Comparison of ENCODE assay signal across 8 cellular contexts in the genomic region with DNA sequence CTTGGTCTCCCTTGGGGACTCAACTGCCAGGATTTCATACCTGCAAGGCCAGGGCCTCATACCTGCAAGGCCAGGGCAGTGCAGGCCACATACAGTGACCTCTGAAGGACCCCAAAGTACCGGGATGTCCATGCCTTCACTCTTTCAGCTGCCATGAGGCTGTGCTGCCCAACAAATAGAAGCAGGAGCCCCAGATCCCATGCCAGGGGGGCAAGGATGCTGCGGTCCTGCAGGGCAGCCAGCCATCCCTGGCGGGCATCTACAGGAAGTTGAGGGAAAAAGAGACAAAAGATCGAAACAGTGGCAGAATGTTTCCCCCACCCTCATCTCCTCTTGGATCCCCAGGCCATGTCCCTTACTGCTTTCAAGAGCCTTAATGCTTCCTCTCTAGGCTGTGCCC. TPM values are rescaled to one million over a fixed set of nuclear protein-coding genes. Genes with fewer than 3 reads are reported as not detected.
DNase-seq lines count a peak whose midpoint lies in the region; TF ChIP-seq lines count a peak whose summit lies in the region.

No MANE protein-coding gene starts in this region.

- no peaks in the 10 kb centered on the region for H3K9me3 Mint-ChIP-seq in nephron progenitor cell

- H3K4me3 ChIP-seq in BE2C (ENCODE audit: low read depth, low read length) (peak overlapping the region; percentile 95), Loucy (ENCODE audit: low read length, poor library complexity, severe bottlenecking) (peak overlapping the region; percentile 97), duodenal mucosa (ENCODE audit: low read depth in 1 of 2, low read length in 2 of 2) (peak overlapping the region; percentile 91 to 95)

- H3K4me2 ChIP-seq in Loucy (ENCODE audit: low read depth, low read length, poor library complexity, severe bottlenecking), result peak overlapping the region; percentile 97

- no peaks in the 10 kb centered on the region for H3K9me2 ChIP-seq in Loucy (replicated peaks; ENCODE audit: low read depth, low read length)

- peaks cover 9% of the 10 kb centered on the region; the same call in 1 of the 2 replicates for H3K4me1 ChIP-seq in BE2C
- peaks cover 49% of the 10 kb centered on the region for H3K4me1 ChIP-seq in Loucy (ENCODE audit: insufficient read depth, low read length, poor library complexity, severe bottlenecking)
- H3K4me1 ChIP-seq in duodenal mucosa (ENCODE audit: control insufficient read depth in 1 of 2, insufficient read depth in 2 of 2, low read length in 2 of 2), result peaks cover 32 to 37% of the 10 kb centered on the region in 2 donors

- peak overlapping the region; percentile 96 for H3K9ac ChIP-seq in Loucy (ENCODE audit: low read depth, low read length, poor library complexity, severe bottlenecking)
- peak overlapping the region; percentile 60 for H3K9ac ChIP-seq in duodenal mucosa (ENCODE audit: low read depth in 1 of 2, low read length in 2 of 2)

- H2AFZ ChIP-seq in Loucy (ENCODE audit: low read length), result no peak overlapping the region

- no peaks in the 10 kb centered on the region for H3F3A ChIP-seq in Loucy (ENCODE audit: low read depth)

- H3K79me2 ChIP-seq in Loucy (ENCODE audit: insufficient read depth, low read length), result peaks cover 56% of the 10 kb centered on the region

- H3K27ac ChIP-seq in duodenal mucosa (ENCODE audit: low read depth, low read length), result no peak overlapping the region

- peaks cover 63% of the 10 kb centered on the region for H3K4me1 Mint-ChIP-seq in nephron progenitor cell

- peaks cover 11% of the 10 kb centered on the region for H4K20me1 ChIP-seq in Loucy (ENCODE audit: insufficient read depth, low read length, poor library complexity, severe bottlenecking)

- DNase-seq in BE2C, result no peak
- DNase-seq in nephron progenitor cell, result no peak
- DNase-seq in GM10248 (ENCODE audit: extremely low spot score), result no peak
- DNase-seq in SHP77 treated with DMSO at 0.1 percent for 48 hours (lab: John Stamatoyannopoulos, UW), result no peak
- DNase-seq in stimulated activated CD4-positive, alpha-beta T cell treated with anti-CD3 and anti-CD28 coated beads, Interleukin-2, amount 100 ng/mL, for 24 hours, result no peak
- DNase-seq in HuH-7.5 (ENCODE audit: low spot score), result no peak

- POLR2A ChIA-PET in GM10248 (lab: Yijun Ruan, JAX), result interaction anchor here (4.2 kb wide), 1 partner anchor 27 kb away, joined by 17 read pairs; the partner anchor contains the start of gene MDC1

- peaks cover 10% of the 10 kb centered on the region for H3K36me3 Mint-ChIP-seq in nephron progenitor cell (ENCODE audit: low read depth)

- H3K36me3 ChIP-seq in BE2C (peaks cover 5% of the 10 kb centered on the region), Loucy (ENCODE audit: insufficient read depth, low read length) (no peaks in the 10 kb centered on the region), duodenal mucosa (ENCODE audit: control insufficient read depth in 1 of 2, insufficient read depth in 2 of 2, low read length in 2 of 2) (no peaks in the 10 kb centered on the region)

- CTCF ChIA-PET in GM10248 (lab: Yijun Ruan, JAX), result interaction anchor here (1.1 to 13.6 kb wide), 6 partner anchors 10 to 145 kb away, joined by 3 to 132 read pairs (median 36); no protein-coding TSS in a partner anchor

- H3K4me3 Mint-ChIP-seq in nephron progenitor cell, result peak overlapping the region; percentile 93

- H3K9me3 ChIP-seq in BE2C (no peaks in the 10 kb centered on the region), Loucy (ENCODE audit: insufficient read depth, low read depth, low read length) (no peaks in the 10 kb centered on the region), duodenal mucosa (ENCODE audit: control insufficient read depth in 1 of 2, low read length in 2 of 2) (no peaks in the 10 kb centered on the region)

- H3K27me3 ChIP-seq in BE2C (no peaks in the 10 kb centered on the region), Loucy (ENCODE audit: insufficient read depth, low read length, poor library complexity, severe bottlenecking) (no peaks in the 10 kb centered on the region), duodenal mucosa (ENCODE audit: control insufficient read depth in 1 of 2, insufficient read depth in 2 of 2, low read length in 2 of 2) (no peaks in the 10 kb centered on the region)

- peak overlapping the region; percentile 97 for H3K27ac Mint-ChIP-seq in nephron progenitor cell

- H3K27me3 Mint-ChIP-seq in nephron progenitor cell (ENCODE audit: low read depth, poor library complexity), result no peaks in the 10 kb centered on the region

- TF ChIP-seq CTCF in BE2C (IDR thresholded peaks at IDR 0.05; ENCODE audit: low read depth, low read length) (no peak), Loucy (conservative IDR thresholded peaks at IDR 0.05; ENCODE audit: low read length) (no peak), nephron progenitor cell (IDR thresholded peaks at IDR 0.05) (no peak), GM10248 (IDR thresholded peaks at IDR 0.05; ENCODE audit: control extremely low read depth, extremely low read depth, low read depth, missing control alignments) (no peak)

RNA-seq across cellular contexts. Expression of gene NRM, which starts 0.8 kb away (rescaled TPM):
- 58.5 TPM for polyA plus RNA-seq in BE2C (2012; ENCODE audit: insufficient read depth, insufficient read length, low read depth)

RNA-seq across cellular contexts. Expression of gene PPP1R18, which starts 3.5 kb away (rescaled TPM):
- polyA plus RNA-seq in BE2C (2012; ENCODE audit: insufficient read depth, insufficient read length, low read depth), result 273 TPM

RNA-seq across cellular contexts. Expression of gene DHX16, which starts 17.2 kb away (rescaled TPM):
- polyA plus RNA-seq in BE2C (2012; ENCODE audit: insufficient read depth, insufficient read length, low read depth), result 80.9 TPM

RNA-seq across cellular contexts. Expression of gene MDC1, which starts 27.1 kb away (rescaled TPM):
- 41.4 TPM for polyA plus RNA-seq in BE2C (2012; ENCODE audit: insufficient read depth, insufficient read length, low read depth)

RNA-seq across cellular contexts. Expression of gene TUBB, which starts 30.2 kb away (rescaled TPM):
- 764 TPM for polyA plus RNA-seq in BE2C (2012; ENCODE audit: insufficient read depth, insufficient read length, low read depth)
